In the genomic region with DNA sequence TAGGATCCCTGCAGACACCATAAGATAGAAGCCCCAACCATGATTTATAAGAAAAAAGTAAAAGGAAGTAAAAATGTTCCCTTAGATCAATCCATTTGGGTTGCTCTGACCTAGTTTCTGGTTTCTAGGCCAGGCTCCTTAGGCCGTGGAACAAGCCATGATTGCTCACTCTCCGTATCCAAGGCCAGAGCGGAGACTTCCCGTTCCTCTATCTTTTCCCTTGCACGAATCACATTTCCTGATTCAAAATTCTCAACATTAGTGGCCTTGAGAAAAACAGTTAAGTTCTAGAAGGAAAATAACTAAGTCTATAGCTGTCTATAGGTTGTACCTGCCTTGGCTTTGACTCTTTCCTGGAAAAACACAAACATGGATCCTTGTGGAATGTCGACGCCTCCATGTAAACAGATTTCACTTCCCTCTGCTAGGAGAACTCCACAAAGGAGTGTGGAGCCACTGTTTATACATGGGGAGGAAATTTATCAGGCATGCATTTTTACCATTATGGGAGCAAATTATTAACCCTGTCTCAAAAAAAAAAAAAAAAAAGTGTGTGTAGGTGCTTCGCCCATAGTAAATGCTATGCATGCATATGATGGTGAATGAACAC, we compare ENCODE assay signal across 25 cellular contexts.
"Had no signal": no experiment of that assay in that cellular context is flagged by ENCODE, and none has a peak within 500 bp of the region (broad histone marks: within the 10 kb centered on the region; RNA-seq: fewer than 3 reads in every experiment).

No MANE protein-coding gene starts in this region.

- DNase-seq: activated CD4-positive, alpha-beta T cell treated with anti-CD3 and anti-CD28 coated beads for 36 hours; activated CD4-positive, CD25-positive, alpha-beta regulatory T cell; activated CD8-positive, alpha-beta memory T cell treated with anti-CD3 and anti-CD28 coated beads, Interleukin-2, amount 10 ng/mL, durations not matched to agents 7 days and 5 days; activated CD8-positive, alpha-beta T cell treated with anti-CD3 and anti-CD28 coated beads, Interleukin-2, amount 10 ng/mL, durations not matched to agents 7 days and 5 days; activated naive CD4-positive, alpha-beta T cell; activated T-cell treated with anti-CD3 and anti-CD28 coated beads, Interleukin-2, amount 50 U/mL, for 72 hours; anterior cingulate cortex; effector CD8-positive, alpha-beta T cell; head of caudate nucleus; hypothalamus; immature natural killer cell; kidney; left ventricle myocardium inferior; nephron progenitor cell; ovary; stimulated activated CD4-positive, alpha-beta T cell treated with anti-CD3 and anti-CD28 coated beads, Interleukin-15, amount 100 ng/mL, for 24 hours; stimulated activated CD4-positive, alpha-beta T cell treated with anti-CD3 and anti-CD28 coated beads, Interleukin-2, amount 100 ng/mL, for 24 hours; stimulated activated naive B cell treated with anti-CD40 and anti-IgM and Interleukin-4, amounts not matched to agents 10 μg/mL and 1 μg/mL and 100 μg/mL, for 72 hours; stomach; T-cell; thyroid gland; upper lobe of left lung had no signal

- H3K36me3 Mint-ChIP-seq: activated CD8-positive, alpha-beta memory T cell treated with anti-CD3 and anti-CD28 coated beads, Interleukin-2, amount 10 ng/mL, durations not matched to agents 7 days and 5 days; activated naive CD4-positive, alpha-beta T cell treated with anti-CD3 and anti-CD28 coated beads, Interleukin-2, amount 50 U/mL, for 72 hours; immature natural killer cell; T-cell had no signal

- ATAC-seq: activated CD4-positive, alpha-beta T cell treated with anti-CD3 and anti-CD28 coated beads for 36 hours; activated CD8-positive, alpha-beta memory T cell treated with anti-CD3 and anti-CD28 coated beads, Interleukin-2, amount 10 ng/mL, durations not matched to agents 7 days and 5 days; activated CD8-positive, alpha-beta T cell treated with anti-CD3 and anti-CD28 coated beads, Interleukin-2, amount 10 ng/mL, durations not matched to agents 7 days and 5 days; activated naive CD4-positive, alpha-beta T cell treated with anti-CD3 and anti-CD28 coated beads, Interleukin-2, amount 50 U/mL, for 72 hours; activated T-cell treated with anti-CD3 and anti-CD28 coated beads, Interleukin-2, amount 50 U/mL, for 72 hours; gastroesophageal sphincter; stimulated activated naive B cell treated with anti-CD40 and anti-IgM and Interleukin-4, amounts not matched to agents 10 μg/mL and 1 μg/mL and 100 μg/mL, for 72 hours; T-cell had no signal

- H3K27me3 Mint-ChIP-seq: activated CD4-positive, alpha-beta T cell treated with anti-CD3 and anti-CD28 coated beads for 36 hours; activated CD8-positive, alpha-beta memory T cell treated with anti-CD3 and anti-CD28 coated beads, Interleukin-2, amount 10 ng/mL, durations not matched to agents 7 days and 5 days; stimulated activated naive B cell treated with anti-CD40 and anti-IgM and Interleukin-4, amounts not matched to agents 10 μg/mL and 1 μg/mL and 100 μg/mL, for 72 hours had no signal

- H3K9me3 Mint-ChIP-seq: activated naive CD4-positive, alpha-beta T cell treated with anti-CD3 and anti-CD28 coated beads, Interleukin-2, amount 50 U/mL, for 72 hours; activated T-cell treated with anti-CD3 and anti-CD28 coated beads, Interleukin-2, amount 50 U/mL, for 72 hours; nephron progenitor cell; stimulated activated naive B cell treated with anti-CD40 and anti-IgM and Interleukin-4, amounts not matched to agents 10 μg/mL and 1 μg/mL and 100 μg/mL, for 72 hours; T-cell; T-helper 2 cell treated with Interferon-gamma antibody and Interleukin-4, amounts not matched to agents 5 μg/mL and 100 μg/mL, for 36 hours had no signal

- H3K4me3 Mint-ChIP-seq: activated CD4-positive, alpha-beta T cell treated with anti-CD3 and anti-CD28 coated beads for 36 hours; activated CD8-positive, alpha-beta memory T cell treated with anti-CD3 and anti-CD28 coated beads, Interleukin-2, amount 10 ng/mL, durations not matched to agents 7 days and 5 days; activated CD8-positive, alpha-beta T cell treated with anti-CD3 and anti-CD28 coated beads, Interleukin-2, amount 10 ng/mL, durations not matched to agents 7 days and 5 days; activated T-cell treated with anti-CD3 and anti-CD28 coated beads, Interleukin-2, amount 50 U/mL, for 72 hours; immature natural killer cell; nephron progenitor cell; stimulated activated naive B cell treated with anti-CD40 and anti-IgM and Interleukin-4, amounts not matched to agents 10 μg/mL and 1 μg/mL and 100 μg/mL, for 72 hours; T-cell; T-helper 2 cell treated with Interferon-gamma antibody and Interleukin-4, amounts not matched to agents 5 μg/mL and 100 μg/mL, for 36 hours had no signal

- H3K4me1 Mint-ChIP-seq: activated CD4-positive, alpha-beta T cell treated with anti-CD3 and anti-CD28 coated beads for 36 hours; activated CD8-positive, alpha-beta memory T cell treated with anti-CD3 and anti-CD28 coated beads, Interleukin-2, amount 10 ng/mL, durations not matched to agents 7 days and 5 days; immature natural killer cell; stimulated activated naive B cell treated with anti-CD40 and anti-IgM and Interleukin-4, amounts not matched to agents 10 μg/mL and 1 μg/mL and 100 μg/mL, for 72 hours; T-cell had no signal

- H3K27ac Mint-ChIP-seq: activated CD4-positive, alpha-beta T cell treated with anti-CD3 and anti-CD28 coated beads for 36 hours; activated CD8-positive, alpha-beta memory T cell treated with anti-CD3 and anti-CD28 coated beads, Interleukin-2, amount 10 ng/mL, durations not matched to agents 7 days and 5 days; activated CD8-positive, alpha-beta T cell treated with anti-CD3 and anti-CD28 coated beads, Interleukin-2, amount 10 ng/mL, durations not matched to agents 7 days and 5 days; activated naive CD4-positive, alpha-beta T cell treated with anti-CD3 and anti-CD28 coated beads, Interleukin-2, amount 50 U/mL, for 72 hours; activated T-cell treated with anti-CD3 and anti-CD28 coated beads, Interleukin-2, amount 50 U/mL, for 72 hours; immature natural killer cell; nephron progenitor cell; stimulated activated naive B cell treated with anti-CD40 and anti-IgM and Interleukin-4, amounts not matched to agents 10 μg/mL and 1 μg/mL and 100 μg/mL, for 72 hours; T-cell; T-helper 2 cell treated with Interferon-gamma antibody and Interleukin-4, amounts not matched to agents 5 μg/mL and 100 μg/mL, for 36 hours had no signal
